22 cellular contexts compared by ENCODE assay signal in the genomic region with DNA sequence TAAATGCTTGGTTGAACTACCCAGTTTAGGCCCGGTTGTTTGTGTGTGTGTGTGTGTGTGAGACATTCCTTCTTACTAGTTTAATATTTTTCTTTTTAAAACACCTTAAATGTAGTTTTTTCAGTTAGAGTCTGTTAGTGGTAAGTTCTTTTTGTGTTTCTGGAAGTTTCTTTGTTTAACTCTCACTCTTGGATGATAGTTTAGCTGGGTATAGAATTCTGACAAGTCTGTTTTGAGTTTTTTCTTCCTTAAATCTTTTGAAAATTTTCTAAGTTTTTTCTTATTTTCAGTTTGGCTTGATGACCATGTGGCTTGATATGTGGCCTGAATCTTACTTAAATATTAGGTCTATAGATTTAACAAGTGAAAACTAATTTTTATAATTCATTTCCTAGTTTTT.
DNase-seq lines count a peak whose midpoint lies in the region; ATAC-seq, FAIRE-seq and TF ChIP-seq lines count a peak whose summit lies in the region.
"Had no signal": no experiment of that assay in that cellular context is flagged by ENCODE, and none has a peak within 500 bp of the region (broad histone marks: within the 10 kb centered on the region; RNA-seq: fewer than 3 reads in every experiment).

No MANE protein-coding gene starts in this region.

- H4K8ac ChIP-seq in mesendoderm (ENCODE audit: low read depth, low read length), result no peak overlapping the region

- ATAC-seq in HepG2 (no peak), right lobe of liver (no peak)

- in situ Hi-C loops in HepG2 (cut with HindIII; ENCODE audit: extremely low pct_ligation_motif_present, low pct_unique_long_range_greater_than_20kb), result no loop called here

- no peak overlapping the region for H2BK120ac ChIP-seq in mesendoderm (ENCODE audit: low read depth, low read length)

- H3K56ac ChIP-seq in mesendoderm (ENCODE audit: low read length), result no peak overlapping the region

- H3K4me2 ChIP-seq in HepG2 (ENCODE audit: low read depth, low read length), result no peak overlapping the region
- no peak overlapping the region for H3K4me2 ChIP-seq in mesendoderm (ENCODE audit: low read length)
- H3K4me2 ChIP-seq: BLaER1 treated with 17β-estradiol and CSF1 and Interleukin-3, amounts not matched to agents 10 nM and 100 nM had no signal

- no peaks in the 10 kb centered on the region for H3K27me3 Mint-ChIP-seq in activated T-helper 1 cell treated with anti-CD3 and anti-CD28 coated beads, Interleukin-12 subunit alpha, Interleukin-12 subunit beta, Interleukin-2, Interleukin-4 antibody, amounts not matched to agents 30 ng/mL and 10 ng/mL and 1 ng/mL, durations not matched to agents 14 hours and 24 hours and 36 hours (ENCODE audit: insufficient read depth)

- H3K9me3 Mint-ChIP-seq in activated T-helper 1 cell treated with anti-CD3 and anti-CD28 coated beads, Interleukin-12 subunit alpha, Interleukin-12 subunit beta, Interleukin-2, Interleukin-4 antibody, amounts not matched to agents 30 ng/mL and 10 ng/mL and 1 ng/mL, durations not matched to agents 14 hours and 24 hours and 36 hours, result peaks cover 58% of the 10 kb centered on the region

- H3K36me3 ChIP-seq in HepG2 (replicated peaks in 1 of 2; ENCODE audit: control insufficient read depth in 1 of 2, insufficient read depth in 2 of 2, low read length in 2 of 2) (no peaks in the 10 kb centered on the region; a peak in 2 of 5 replicates), right lobe of liver (no peaks in the 10 kb centered on the region), mesendoderm (ENCODE audit: control insufficient read depth, insufficient read depth, low read length) (no peaks in the 10 kb centered on the region), Peyer's patch (no peaks in the 10 kb centered on the region)

- H3K27ac ChIP-seq in HepG2 (ENCODE audit: extremely low read length, insufficient read depth, low read length) (no peak overlapping the region), right lobe of liver (no peak overlapping the region), mesendoderm (ENCODE audit: low read depth, low read length) (no peak overlapping the region), Peyer's patch (no peak overlapping the region)
- H3K27ac ChIP-seq: BLaER1 treated with 17β-estradiol and CSF1 and Interleukin-3, amounts not matched to agents 10 nM and 100 nM; GM23248; HL-60 had no signal

- H3K4me3 ChIP-seq in HepG2 (replicated peaks in 1 of 3; ENCODE audit: insufficient read depth in 1 of 3, low read depth in 2 of 3, low read length in 3 of 3), result no peak overlapping the region
- H3K4me3 ChIP-seq in right lobe of liver, result no peak overlapping the region
- H3K4me3 ChIP-seq in mesendoderm (ENCODE audit: low read length), result no peak overlapping the region
- no peak overlapping the region for H3K4me3 ChIP-seq in Peyer's patch
- H3K4me3 ChIP-seq: GM23248 had no signal

- no peak for TF ChIP-seq EP300 in HepG2 (IDR thresholded peaks at IDR 0.05; ENCODE audit: low read depth in 2 of 2, low read length in 2 of 2)
- TF ChIP-seq EP300 in HepG2 (CRISPR knock-in tag; IDR thresholded peaks at IDR 0.05; ENCODE audit: borderline replicate concordance), result no peak

- intact Hi-C loops in HepG2 (cut with micrococcal nuclease; ENCODE audit: unreplicated experiment) (no loop called here), right lobe of liver (cut with DNase I) (no loop called here)
- intact Hi-C loops in activated T-helper 1 cell treated with anti-CD3 and anti-CD28 coated beads, Interleukin-12 subunit alpha, Interleukin-12 subunit beta, Interleukin-2, Interleukin-4 antibody, amounts not matched to agents 30 ng/mL and 10 ng/mL and 1 ng/mL, durations not matched to agents 14 hours and 24 hours and 36 hours (cut with micrococcal nuclease), result no loop called here

- no peaks in the 10 kb centered on the region for H3K4me1 ChIP-seq in HepG2 (ENCODE audit: insufficient read depth, low read length)
- H3K4me1 ChIP-seq in right lobe of liver, result peaks cover 0 to 16% (median 0%) of the 10 kb centered on the region in 4 donors
- no peaks in the 10 kb centered on the region for H3K4me1 ChIP-seq in mesendoderm (ENCODE audit: control insufficient read depth, low read depth, low read length)
- H3K4me1 ChIP-seq in Peyer's patch, result no peaks in the 10 kb centered on the region

- peak overlapping the region; percentile 3 for H3K27ac Mint-ChIP-seq in activated T-helper 1 cell treated with anti-CD3 and anti-CD28 coated beads, Interleukin-12 subunit alpha, Interleukin-12 subunit beta, Interleukin-2, Interleukin-4 antibody, amounts not matched to agents 30 ng/mL and 10 ng/mL and 1 ng/mL, durations not matched to agents 14 hours and 24 hours and 36 hours
- H3K27ac Mint-ChIP-seq: B cell; CD4-positive, CD25-positive, alpha-beta regulatory T cell; HFFc6 had no signal

- peaks cover 54% of the 10 kb centered on the region for H3K36me3 Mint-ChIP-seq in activated T-helper 1 cell treated with anti-CD3 and anti-CD28 coated beads, Interleukin-12 subunit alpha, Interleukin-12 subunit beta, Interleukin-2, Interleukin-4 antibody, amounts not matched to agents 30 ng/mL and 10 ng/mL and 1 ng/mL, durations not matched to agents 14 hours and 24 hours and 36 hours (ENCODE audit: low read depth)

- no peaks in the 10 kb centered on the region for H3K79me1 ChIP-seq in mesendoderm (ENCODE audit: low read length)

- FAIRE-seq in HepG2 (lab: Jason Lieb, UNC), result no peak
- FAIRE-seq: GM18507, H54 had no signal

- no peak overlapping the region for H4K5ac ChIP-seq in mesendoderm (ENCODE audit: low read length)

- H3K18ac ChIP-seq in mesendoderm (ENCODE audit: low read length), result no peak overlapping the region

- H3K23ac ChIP-seq in mesendoderm (ENCODE audit: low read length), result no peak overlapping the region

- no TSS peak for BruUV-seq in HepG2 (replicated peaks; lab: Mats Ljungman, UMichigan)

- no peak overlapping the region for H3K4me3 Mint-ChIP-seq in activated T-helper 1 cell treated with anti-CD3 and anti-CD28 coated beads, Interleukin-12 subunit alpha, Interleukin-12 subunit beta, Interleukin-2, Interleukin-4 antibody, amounts not matched to agents 30 ng/mL and 10 ng/mL and 1 ng/mL, durations not matched to agents 14 hours and 24 hours and 36 hours
- H3K4me3 Mint-ChIP-seq: B cell; CD4-positive, CD25-positive, alpha-beta regulatory T cell; HFFc6 had no signal

- no peaks in the 10 kb centered on the region for H3K27me3 ChIP-seq in HepG2 (ENCODE audit: control insufficient read depth in 1 of 2, insufficient read depth in 2 of 2, low read length in 2 of 2)
- no peaks in the 10 kb centered on the region for H3K27me3 ChIP-seq in right lobe of liver
- no peaks in the 10 kb centered on the region for H3K27me3 ChIP-seq in mesendoderm (ENCODE audit: insufficient read depth, low read length, poor library complexity)
- H3K27me3 ChIP-seq in Peyer's patch, result no peaks in the 10 kb centered on the region
- H3K27me3 ChIP-seq: BLaER1 treated with 17β-estradiol and CSF1 and Interleukin-3, amounts not matched to agents 10 nM and 100 nM had no signal

- 96% methylated on average over 1 of the region's 1 CpG for WGBS in HepG2 (ENCODE audit: low lambda C conversion rate)
- 100% methylated on average over 1 of the region's 1 CpG for WGBS in right lobe of liver (ENCODE audit: insufficient coverage, low coverage, low lambda C conversion rate, missing lambda C conversion rate)
- WGBS in mesendoderm (ENCODE audit: extremely low coverage, insufficient coverage, low lambda C conversion rate), result no CpG with 5 or more reads among the region's 1 CpG

- H4K20me1 ChIP-seq in HepG2 (ENCODE audit: insufficient read depth, low read length), result no peaks in the 10 kb centered on the region

- no peak overlapping the region for H2AK5ac ChIP-seq in mesendoderm (ENCODE audit: low read length)

- POLR2A ChIA-PET in HepG2 (lab: Yijun Ruan, JAX), result no interaction called here

- H3K79me2 ChIP-seq in HepG2 (ENCODE audit: insufficient read depth, low read length), result peaks cover 62% of the 10 kb centered on the region
- H3K79me2 ChIP-seq in mesendoderm (ENCODE audit: control insufficient read depth, insufficient read depth, low read length), result no peaks in the 10 kb centered on the region

- H3K4me1 Mint-ChIP-seq in activated T-helper 1 cell treated with anti-CD3 and anti-CD28 coated beads, Interleukin-12 subunit alpha, Interleukin-12 subunit beta, Interleukin-2, Interleukin-4 antibody, amounts not matched to agents 30 ng/mL and 10 ng/mL and 1 ng/mL, durations not matched to agents 14 hours and 24 hours and 36 hours (ENCODE audit: low read depth), result peaks cover 28% of the 10 kb centered on the region
- H3K4me1 Mint-ChIP-seq: B cell had no signal

- TF ChIP-seq RAD21 in HepG2 (CRISPR knock-in tag; IDR thresholded peaks at IDR 0.05), result no peak

- peak; percentile 19 for DNase-seq in DMS53 (lab: John Stamatoyannopoulos, UW)
- DNase-seq in DMS53 treated with DMSO at 0.1 percent for 48 hours (lab: John Stamatoyannopoulos, UW; ENCODE audit: unreplicated experiment), result no peak
- no peak for DNase-seq in HepG2 (ENCODE audit: low spot score)
- no peak for DNase-seq in right lobe of liver
- no peak for DNase-seq in activated T-helper 1 cell treated with anti-CD3 and anti-CD28 coated beads, Interleukin-12 subunit alpha, Interleukin-12 subunit beta, Interleukin-2, Interleukin-4 antibody, amounts not matched to agents 30 ng/mL and 10 ng/mL and 1 ng/mL, durations not matched to agents 14 hours and 24 hours and 36 hours (ENCODE audit: low spot score)
- peak; percentile 13 for DNase-seq in mesendoderm
- DNase-seq in activated CD4-positive, alpha-beta T cell treated with anti-CD3 and anti-CD28 coated beads, Interleukin-2, amount 50 U/mL, for 4 hours, result no peak
- no peak for DNase-seq in Peyer's patch
- DNase-seq: 8988T, DMS79, GDM1, GM23248, HCEC 1CT, HFFc6, IMR-90, KBM-7 had no signal

- H3K9me3 ChIP-seq in HepG2 (ENCODE audit: low read length) (peaks cover 32% of the 10 kb centered on the region), right lobe of liver (peaks cover 0 to 13% (median 0%) of the 10 kb centered on the region in 4 donors), Peyer's patch (no peaks in the 10 kb centered on the region)

- H2BK15ac ChIP-seq in mesendoderm (replicated peaks; ENCODE audit: low read depth), result no peak overlapping the region

- no peak overlapping the region for H3K4ac ChIP-seq in mesendoderm (ENCODE audit: low read depth, low read length)

- CTCF ChIA-PET in HepG2 (lab: Yijun Ruan, JAX; ENCODE audit: low intra/inter-chr PET ratio, low total read pairs), result no interaction called here

- TF ChIP-seq POLR2A in HepG2 (IDR thresholded peaks at IDR 0.05; ENCODE audit: insufficient read depth in 1 of 2, low read depth in 2 of 2, low read length in 2 of 2), result no peak
- TF ChIP-seq POLR2A in right lobe of liver (IDR thresholded peaks at IDR 0.05), result no peak
- TF ChIP-seq POLR2A in Peyer's patch (IDR thresholded peaks at IDR 0.05), result no peak

- H3K9ac ChIP-seq in HepG2 (ENCODE audit: insufficient read depth, low read depth, low read length) (no peak overlapping the region), mesendoderm (ENCODE audit: low read length) (no peak overlapping the region)
- H3K9ac ChIP-seq: BLaER1 treated with 17β-estradiol and CSF1 and Interleukin-3, amounts not matched to agents 10 nM and 100 nM; GM23248 had no signal

- TF ChIP-seq CTCF in HepG2 (CRISPR knock-in tag; IDR thresholded peaks at IDR 0.05) (no peak), right lobe of liver (IDR thresholded peaks at IDR 0.05) (no peak), Peyer's patch (IDR thresholded peaks at IDR 0.05) (no peak)

- no peak overlapping the region for H2AFZ ChIP-seq in HepG2 (ENCODE audit: low read length)
- H2AFZ ChIP-seq: GM23248 had no signal

- no peak overlapping the region for H2BK5ac ChIP-seq in mesendoderm (ENCODE audit: low read length)

Comparison
In these comparisons a context has a peak if more than half of its experiments do, and no peak if none do; other contexts are left out.
1. DNase-seq: peak in DMS53 (single experiment) and mesendoderm (single experiment); none in DMS53 treated with DMSO at 0.1 percent for 48 hours (single experiment), HepG2 (single experiment), right lobe of liver (0 of 3), activated T-helper 1 cell treated with anti-CD3 and anti-CD28 coated beads, Interleukin-12 subunit alpha, Interleukin-12 subunit beta, Interleukin-2, Interleukin-4 antibody, amounts not matched to agents 30 ng/mL and 10 ng/mL and 1 ng/mL, durations not matched to agents 14 hours and 24 hours and 36 hours (single experiment), activated CD4-positive, alpha-beta T cell treated with anti-CD3 and anti-CD28 coated beads, Interleukin-2, amount 50 U/mL, for 4 hours (0 of 2) and Peyer's patch (0 of 3).